In the genomic region with DNA sequence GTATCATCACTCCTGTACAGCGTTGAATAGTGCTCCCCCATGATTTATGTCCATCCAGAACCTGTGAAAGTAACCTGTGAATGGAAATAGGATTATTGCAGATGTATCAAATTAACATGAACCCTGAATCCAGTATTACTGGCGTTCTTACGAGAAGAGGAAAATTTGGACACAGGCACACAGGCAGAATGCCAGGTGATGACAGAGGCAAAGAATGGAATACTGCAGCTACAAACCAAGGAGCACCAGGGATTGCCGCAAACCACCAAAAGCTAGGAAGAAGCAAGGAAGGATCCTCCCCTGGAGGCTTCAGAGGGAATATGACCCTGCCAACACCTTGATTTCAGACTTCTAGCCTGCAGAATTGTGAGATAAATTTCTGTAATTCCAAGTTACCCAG, we compare ENCODE assay signal across 13 cellular contexts.
DNase-seq lines count a peak whose midpoint lies in the region; ATAC-seq, FAIRE-seq and TF ChIP-seq lines count a peak whose summit lies in the region.
"Had no signal": no experiment of that assay in that cellular context is flagged by ENCODE, and none has a peak within 500 bp of the region (broad histone marks: within the 10 kb centered on the region; RNA-seq: fewer than 3 reads in every experiment).

No MANE protein-coding gene starts in this region.

- TF ChIP-seq EP300 in esophagus muscularis mucosa (IDR thresholded peaks at IDR 0.05): no peak
- no peak for TF ChIP-seq EP300 in transverse colon (IDR thresholded peaks at IDR 0.05; ENCODE audit: low read depth)

- DNase-seq in RPMI7951 (ENCODE audit: low read depth) (peak; percentile 14), esophagus muscularis mucosa (ENCODE audit: extremely low spot score) (peak; percentile 94), keratinocyte (ENCODE audit: low read depth, low spot score) (peak; percentile 33), transverse colon (peak; percentile 31), osteoblast (ENCODE audit: insufficient read length, low spot score, missing footprints) (no peak), DMS79 (lab: John Stamatoyannopoulos, UW) (no peak)
- DNase-seq: activated CD4-positive, CD25-positive, alpha-beta regulatory T cell treated with anti-CD3 and anti-CD28 coated beads, Interleukin-2, amount 50 U/mL, for 72 hours; activated naive CD8-positive, alpha-beta T cell treated with anti-CD3 and anti-CD28 coated beads for 36 hours; CD4-positive, alpha-beta memory T cell; islet precursor cell; NCI-H510A had no signal

- H3K9me3 ChIP-seq in esophagus muscularis mucosa (no peaks in the 10 kb centered on the region), keratinocyte (ENCODE audit: control insufficient read depth, low read depth, low read length) (no peaks in the 10 kb centered on the region), transverse colon (no peaks in the 10 kb centered on the region), osteoblast (ENCODE audit: low read depth, low read length) (no peaks in the 10 kb centered on the region)
- H3K9me3 ChIP-seq: vagina had no signal

- H3K27me3 ChIP-seq in esophagus muscularis mucosa (no peaks in the 10 kb centered on the region), keratinocyte (ENCODE audit: control insufficient read depth, extremely low read depth, insufficient read depth, low read length) (no peaks in the 10 kb centered on the region), transverse colon (no peaks in the 10 kb centered on the region), osteoblast (ENCODE audit: insufficient read depth, low read length) (no peaks in the 10 kb centered on the region)
- H3K27me3 ChIP-seq: vagina had no signal

- H3K79me2 ChIP-seq in keratinocyte (ENCODE audit: control insufficient read depth, insufficient read depth, low read length) (no peaks in the 10 kb centered on the region), osteoblast (ENCODE audit: insufficient read depth, low read length) (no peaks in the 10 kb centered on the region)

- H3K9me1 ChIP-seq in keratinocyte (ENCODE audit: control insufficient read depth, extremely low read depth, insufficient read depth, low read length): no peaks in the 10 kb centered on the region

- H3K27ac ChIP-seq in esophagus muscularis mucosa (replicated peaks in 1 of 4) (peak overlapping the region; percentile 53 to 68 (median 59)), keratinocyte (ENCODE audit: control insufficient read depth, insufficient read depth, low read length) (no peak overlapping the region), transverse colon (no peak overlapping the region), osteoblast (ENCODE audit: low read depth, low read length) (no peak overlapping the region)
- H3K27ac ChIP-seq: vagina had no signal

- FAIRE-seq in keratinocyte (lab: Jason Lieb, UNC): peak; percentile 32

- H2AFZ ChIP-seq in keratinocyte (ENCODE audit: control insufficient read depth, low read length) (no peak overlapping the region), osteoblast (ENCODE audit: low read length) (no peak overlapping the region)

- H3K36me3 ChIP-seq in esophagus muscularis mucosa (no peaks in the 10 kb centered on the region), keratinocyte (ENCODE audit: control insufficient read depth in 2 of 2, extremely low read depth in 1 of 2, insufficient read depth in 2 of 2, low read length in 2 of 2) (no peaks in the 10 kb centered on the region), transverse colon (no peaks in the 10 kb centered on the region), osteoblast (ENCODE audit: insufficient read depth, low read length) (no peaks in the 10 kb centered on the region)
- H3K36me3 ChIP-seq: vagina had no signal

- peak in 1 of 3 experiments; percentile 15 for TF ChIP-seq CTCF in esophagus muscularis mucosa (IDR thresholded peaks at IDR 0.05)
- peak in 2 of 3 experiments; percentile 19 to 41 for TF ChIP-seq CTCF in keratinocyte (optimal IDR thresholded peaks at IDR 0.05 in 1 of 3, IDR thresholded peaks at IDR 0.05 in 1 of 3, conservative IDR thresholded peaks at IDR 0.05 in 1 of 3; ENCODE audit: extremely low read depth in 1 of 3, insufficient read depth in 2 of 3, low read length in 3 of 3)
- TF ChIP-seq CTCF in transverse colon (IDR thresholded peaks at IDR 0.05): no peak
- no peak for TF ChIP-seq CTCF in osteoblast (IDR thresholded peaks at IDR 0.05; ENCODE audit: extremely low read depth, low read depth, low read length)

- 35% methylated on average over 3 of the region's 4 CpGs for WGBS in esophagus muscularis mucosa
- WGBS in transverse colon (ENCODE audit: low coverage in 1 of 2), 2 donors: 34 to 69% methylated on average over 4 of the region's 4 CpGs

- no peak for ATAC-seq in GM21367 (IDR thresholded peaks at IDR 0.05; ENCODE audit: unreplicated experiment)

- intact Hi-C loops in esophagus muscularis mucosa (cut with DNase I) (loop anchor here (5.0 kb wide), 1 partner anchor 112 kb away; a partner anchor contains a TSS), transverse colon (cut with DNase I; ENCODE audit: low total_unique reads) (loop anchor here (10.0 kb wide), 1 partner anchor 150 kb away; no protein-coding TSS in a partner anchor)

- dilution Hi-C loops in keratinocyte (cut with MboI; ENCODE audit: extremely low pct_ligation_motif_present, low sequenced_read_pairs): no loop called here

- H3K4me2 ChIP-seq in keratinocyte (ENCODE audit: control insufficient read depth, extremely low read depth, insufficient read depth, low read depth, low read length): peak overlapping the region; percentile 55
- H3K4me2 ChIP-seq in osteoblast (ENCODE audit: insufficient read depth, low read length): no peak overlapping the region

- no peaks in the 10 kb centered on the region for H4K20me1 ChIP-seq in keratinocyte (ENCODE audit: control insufficient read depth, extremely low read depth, insufficient read depth, low read length)
- no peaks in the 10 kb centered on the region for H4K20me1 ChIP-seq in osteoblast (ENCODE audit: insufficient read depth, low read length)

- in situ Hi-C loops in transverse colon (cut with MboI; ENCODE audit: low pct_ligation_motif_present in 1 of 4, low pct_unique_long_range_greater_than_20kb in 1 of 4, low sequenced_read_pairs in 3 of 4): no loop called here

- H3K4me3 ChIP-seq in esophagus muscularis mucosa (no peak overlapping the region), keratinocyte (ENCODE audit: control insufficient read depth in 2 of 3, extremely low read depth in 1 of 3, insufficient read depth in 2 of 3, low read depth in 1 of 3, low read length in 3 of 3) (no peak overlapping the region), transverse colon (no peak overlapping the region), osteoblast (ENCODE audit: insufficient read depth, low read length) (no peak overlapping the region)
- H3K4me3 ChIP-seq: vagina had no signal

- H3K4me1 ChIP-seq in esophagus muscularis mucosa (peaks cover 23 to 35% (median 29%) of the 10 kb centered on the region in 4 donors), keratinocyte (ENCODE audit: control insufficient read depth, extremely low read depth, insufficient read depth, low read length) (peaks cover 24% of the 10 kb centered on the region), transverse colon (peaks cover 4 to 12% (median 7%) of the 10 kb centered on the region in 4 donors), osteoblast (ENCODE audit: insufficient read depth, low read length) (no peaks in the 10 kb centered on the region)

- no peak overlapping the region for H3K9ac ChIP-seq in keratinocyte (ENCODE audit: control insufficient read depth, extremely low read depth, insufficient read depth, low read length)

- TF ChIP-seq POLR2A in esophagus muscularis mucosa (IDR thresholded peaks at IDR 0.05; ENCODE audit: low read depth) (no peak), transverse colon (IDR thresholded peaks at IDR 0.05) (no peak)

Comparison
In these comparisons a context has a peak if more than half of its experiments do, and no peak if none do; other contexts are left out.
1. DNase-seq: peak in RPMI7951 (single experiment), esophagus muscularis mucosa (single experiment), keratinocyte (single experiment) and transverse colon (single experiment); none in osteoblast (single experiment) and DMS79 (single experiment).
2. H3K27ac ChIP-seq: peak in esophagus muscularis mucosa (4 of 4); none in keratinocyte (single experiment), transverse colon (0 of 4) and osteoblast (single experiment).
3. CTCF ChIP-seq: peak in keratinocyte (2 of 3); none in transverse colon (0 of 5) and osteoblast (single experiment).